In the genomic region with DNA sequence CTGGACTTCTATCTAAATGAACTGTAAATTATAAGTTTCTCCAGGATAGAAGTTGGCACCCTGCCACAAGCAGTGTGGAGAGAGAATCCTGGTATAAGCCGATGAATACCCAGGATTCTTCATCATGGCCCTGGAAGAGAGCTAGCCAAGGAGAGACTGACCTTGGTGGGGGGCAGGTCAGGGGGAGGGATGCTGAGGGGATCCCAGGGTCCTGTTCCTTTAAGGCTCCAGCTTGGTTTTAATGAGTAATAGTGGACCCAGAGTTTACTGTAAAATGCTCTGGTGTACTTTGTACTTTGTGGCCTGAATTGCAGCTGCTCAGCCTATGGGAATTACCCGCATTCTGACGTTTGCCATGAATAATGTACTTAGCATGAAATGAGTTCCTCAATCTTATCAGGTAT, we compare ENCODE assay signal across 1 cellular context.
TF ChIP-seq lines count a peak whose summit lies in the region.

No MANE protein-coding gene starts in this region.

TF ChIP-seq in HepG2, 621 proteins besides CTCF, POLR2A, EP300 and RAD21 (continued from another document and continues in another):
- TF ChIP-seq, protein P1, sequence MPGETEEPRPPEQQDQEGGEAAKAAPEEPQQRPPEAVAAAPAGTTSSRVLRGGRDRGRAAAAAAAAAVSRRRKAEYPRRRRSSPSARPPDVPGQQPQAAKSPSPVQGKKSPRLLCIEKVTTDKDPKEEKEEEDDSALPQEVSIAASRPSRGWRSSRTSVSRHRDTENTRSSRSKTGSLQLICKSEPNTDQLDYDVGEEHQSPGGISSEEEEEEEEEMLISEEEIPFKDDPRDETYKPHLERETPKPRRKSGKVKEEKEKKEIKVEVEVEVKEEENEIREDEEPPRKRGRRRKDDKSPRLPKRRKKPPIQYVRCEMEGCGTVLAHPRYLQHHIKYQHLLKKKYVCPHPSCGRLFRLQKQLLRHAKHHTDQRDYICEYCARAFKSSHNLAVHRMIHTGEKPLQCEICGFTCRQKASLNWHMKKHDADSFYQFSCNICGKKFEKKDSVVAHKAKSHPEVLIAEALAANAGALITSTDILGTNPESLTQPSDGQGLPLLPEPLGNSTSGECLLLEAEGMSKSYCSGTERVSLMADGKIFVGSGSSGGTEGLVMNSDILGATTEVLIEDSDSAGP (CRISPR knock-in tag; IDR thresholded peaks at IDR 0.05; ENCODE audit: borderline replicate concordance), result peak; percentile 97
- TF ChIP-seq, protein P2, sequence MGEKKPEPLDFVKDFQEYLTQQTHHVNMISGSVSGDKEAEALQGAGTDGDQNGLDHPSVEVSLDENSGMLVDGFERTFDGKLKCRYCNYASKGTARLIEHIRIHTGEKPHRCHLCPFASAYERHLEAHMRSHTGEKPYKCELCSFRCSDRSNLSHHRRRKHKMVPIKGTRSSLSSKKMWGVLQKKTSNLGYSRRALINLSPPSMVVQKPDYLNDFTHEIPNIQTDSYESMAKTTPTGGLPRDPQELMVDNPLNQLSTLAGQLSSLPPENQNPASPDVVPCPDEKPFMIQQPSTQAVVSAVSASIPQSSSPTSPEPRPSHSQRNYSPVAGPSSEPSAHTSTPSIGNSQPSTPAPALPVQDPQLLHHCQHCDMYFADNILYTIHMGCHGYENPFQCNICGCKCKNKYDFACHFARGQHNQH (CRISPR knock-in tag; IDR thresholded peaks at IDR 0.05), result no peak
- no peak for TF ChIP-seq POLR2AphosphoS2 (IDR thresholded peaks at IDR 0.05; ENCODE audit: low read depth, low read length)
- TF ChIP-seq ZBTB44 (CRISPR knock-in tag; IDR thresholded peaks at IDR 0.05), result no peak
- TF ChIP-seq ZNF766 (CRISPR knock-in tag; IDR thresholded peaks at IDR 0.05; ENCODE audit: borderline replicate concordance), result no peak
- TF ChIP-seq HOMEZ (CRISPR knock-in tag; IDR thresholded peaks at IDR 0.05; ENCODE audit: low read depth), result peak; percentile 93
- no peak for TF ChIP-seq ZNF724P (CRISPR knock-in tag; IDR thresholded peaks at IDR 0.05; ENCODE audit: borderline replicate concordance)
- TF ChIP-seq TP53 (CRISPR knock-in tag; conservative IDR thresholded peaks at IDR 0.05), result no peak
- TF ChIP-seq, protein P3, sequence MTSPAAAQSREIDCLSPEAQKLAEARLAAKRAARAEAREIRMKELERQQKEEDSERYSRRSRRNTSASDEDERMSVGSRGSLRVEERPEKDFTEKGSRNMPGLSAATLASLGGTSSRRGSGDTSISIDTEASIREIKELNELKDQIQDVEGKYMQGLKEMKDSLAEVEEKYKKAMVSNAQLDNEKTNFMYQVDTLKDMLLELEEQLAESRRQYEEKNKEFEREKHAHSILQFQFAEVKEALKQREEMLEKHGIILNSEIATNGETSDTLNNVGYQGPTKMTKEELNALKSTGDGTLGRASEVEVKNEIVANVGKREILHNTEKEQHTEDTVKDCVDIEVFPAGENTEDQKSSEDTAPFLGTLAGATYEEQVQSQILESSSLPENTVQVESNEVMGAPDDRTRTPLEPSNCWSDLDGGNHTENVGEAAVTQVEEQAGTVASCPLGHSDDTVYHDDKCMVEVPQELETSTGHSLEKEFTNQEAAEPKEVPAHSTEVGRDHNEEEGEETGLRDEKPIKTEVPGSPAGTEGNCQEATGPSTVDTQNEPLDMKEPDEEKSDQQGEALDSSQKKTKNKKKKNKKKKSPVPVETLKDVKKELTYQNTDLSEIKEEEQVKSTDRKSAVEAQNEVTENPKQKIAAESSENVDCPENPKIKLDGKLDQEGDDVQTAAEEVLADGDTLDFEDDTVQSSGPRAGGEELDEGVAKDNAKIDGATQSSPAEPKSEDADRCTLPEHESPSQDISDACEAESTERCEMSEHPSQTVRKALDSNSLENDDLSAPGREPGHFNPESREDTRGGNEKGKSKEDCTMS (CRISPR knock-in tag; conservative IDR thresholded peaks at IDR 0.05), result no peak
- TF ChIP-seq ZNF101 (CRISPR knock-in tag; IDR thresholded peaks at IDR 0.05; ENCODE audit: borderline replicate concordance, low read depth), result no peak
- no peak for TF ChIP-seq ZNF567 (CRISPR knock-in tag; IDR thresholded peaks at IDR 0.05; ENCODE audit: borderline replicate concordance)
- no peak for TF ChIP-seq ONECUT2 (CRISPR knock-in tag; IDR thresholded peaks at IDR 0.05)
- TF ChIP-seq ZNF773 (CRISPR knock-in tag; IDR thresholded peaks at IDR 0.05; ENCODE audit: borderline replicate concordance), result no peak
- TF ChIP-seq ZNF709 (CRISPR knock-in tag; IDR thresholded peaks at IDR 0.05), result no peak
- TF ChIP-seq ZNF687 (CRISPR knock-in tag; IDR thresholded peaks at IDR 0.05), result no peak
- no peak for TF ChIP-seq ARNTL (CRISPR knock-in tag; IDR thresholded peaks at IDR 0.05)
- TF ChIP-seq FOXJ3 (CRISPR knock-in tag; IDR thresholded peaks at IDR 0.05; ENCODE audit: borderline replicate concordance), result no peak
- peak; percentile 70; the same call in 1 of the 2 replicates for TF ChIP-seq CHD4 (IDR thresholded peaks at IDR 0.05; ENCODE audit: borderline replicate concordance, low read length)
- 0 out of 2 replicates have a peak, but pooled peaks have one; percentile 35 for TF ChIP-seq KDM6A (CRISPR knock-in tag; IDR thresholded peaks at IDR 0.05; ENCODE audit: low read depth)
- TF ChIP-seq CREBL2 (CRISPR knock-in tag; IDR thresholded peaks at IDR 0.05; ENCODE audit: borderline replicate concordance), result no peak
- TF ChIP-seq ZBTB1 (CRISPR knock-in tag; IDR thresholded peaks at IDR 0.05; ENCODE audit: borderline replicate concordance), result no peak
- TF ChIP-seq, protein P4, sequence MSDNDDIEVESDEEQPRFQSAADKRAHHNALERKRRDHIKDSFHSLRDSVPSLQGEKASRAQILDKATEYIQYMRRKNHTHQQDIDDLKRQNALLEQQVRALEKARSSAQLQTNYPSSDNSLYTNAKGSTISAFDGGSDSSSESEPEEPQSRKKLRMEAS (IDR thresholded peaks at IDR 0.05), result no peak
- no peak for TF ChIP-seq SOX13 (IDR thresholded peaks at IDR 0.05)
- peak in 1 of 2 experiments; percentile 65; a peak in 1 of 4 replicates for TF ChIP-seq SOX13 (CRISPR knock-in tag; conservative IDR thresholded peaks at IDR 0.05 in 1 of 2, IDR thresholded peaks at IDR 0.05 in 1 of 2)
- no peak for TF ChIP-seq ZNF432 (CRISPR knock-in tag; IDR thresholded peaks at IDR 0.05; ENCODE audit: borderline replicate concordance)
- TF ChIP-seq, protein P5, sequence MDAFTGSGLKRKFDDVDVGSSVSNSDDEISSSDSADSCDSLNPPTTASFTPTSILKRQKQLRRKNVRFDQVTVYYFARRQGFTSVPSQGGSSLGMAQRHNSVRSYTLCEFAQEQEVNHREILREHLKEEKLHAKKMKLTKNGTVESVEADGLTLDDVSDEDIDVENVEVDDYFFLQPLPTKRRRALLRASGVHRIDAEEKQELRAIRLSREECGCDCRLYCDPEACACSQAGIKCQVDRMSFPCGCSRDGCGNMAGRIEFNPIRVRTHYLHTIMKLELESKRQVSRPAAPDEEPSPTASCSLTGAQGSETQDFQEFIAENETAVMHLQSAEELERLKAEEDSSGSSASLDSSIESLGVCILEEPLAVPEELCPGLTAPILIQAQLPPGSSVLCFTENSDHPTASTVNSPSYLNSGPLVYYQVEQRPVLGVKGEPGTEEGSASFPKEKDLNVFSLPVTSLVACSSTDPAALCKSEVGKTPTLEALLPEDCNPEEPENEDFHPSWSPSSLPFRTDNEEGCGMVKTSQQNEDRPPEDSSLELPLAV (CRISPR knock-in tag; conservative IDR thresholded peaks at IDR 0.05; ENCODE audit: low read depth), result no peak
- TF ChIP-seq ZBTB34 (CRISPR knock-in tag; IDR thresholded peaks at IDR 0.05), result no peak
- TF ChIP-seq ZNF552 (CRISPR knock-in tag; IDR thresholded peaks at IDR 0.05; ENCODE audit: borderline replicate concordance), result no peak
- 0 out of 2 replicates have a peak, but pooled peaks have one; percentile 22 for TF ChIP-seq TARDBP (CRISPR knock-in tag; IDR thresholded peaks at IDR 0.05)
- TF ChIP-seq SAFB2 (CRISPR knock-in tag; IDR thresholded peaks at IDR 0.05; ENCODE audit: borderline replicate concordance, low read depth), result no peak
- no peak for TF ChIP-seq FOXK1 (CRISPR knock-in tag; IDR thresholded peaks at IDR 0.05; ENCODE audit: borderline replicate concordance, low read depth)
- TF ChIP-seq RELA (CRISPR knock-in tag; IDR thresholded peaks at IDR 0.05), result no peak
- no peak for TF ChIP-seq NFIB (CRISPR knock-in tag; IDR thresholded peaks at IDR 0.05; ENCODE audit: borderline replicate concordance)
- TF ChIP-seq TOPORS (CRISPR knock-in tag; IDR thresholded peaks at IDR 0.05), result no peak
- no peak for TF ChIP-seq ZBTB7A (CRISPR knock-in tag; IDR thresholded peaks at IDR 0.05)
- TF ChIP-seq ZNF616 (CRISPR knock-in tag; IDR thresholded peaks at IDR 0.05; ENCODE audit: low read depth), result no peak
- no peak for TF ChIP-seq ZNF784 (CRISPR knock-in tag; IDR thresholded peaks at IDR 0.05; ENCODE audit: borderline replicate concordance)
- no peak for TF ChIP-seq ZNF253 (CRISPR knock-in tag; IDR thresholded peaks at IDR 0.05; ENCODE audit: borderline replicate concordance)
- no peak for TF ChIP-seq KDM2A (CRISPR knock-in tag; IDR thresholded peaks at IDR 0.05; ENCODE audit: borderline replicate concordance, low read depth)
